In the genomic region with DNA sequence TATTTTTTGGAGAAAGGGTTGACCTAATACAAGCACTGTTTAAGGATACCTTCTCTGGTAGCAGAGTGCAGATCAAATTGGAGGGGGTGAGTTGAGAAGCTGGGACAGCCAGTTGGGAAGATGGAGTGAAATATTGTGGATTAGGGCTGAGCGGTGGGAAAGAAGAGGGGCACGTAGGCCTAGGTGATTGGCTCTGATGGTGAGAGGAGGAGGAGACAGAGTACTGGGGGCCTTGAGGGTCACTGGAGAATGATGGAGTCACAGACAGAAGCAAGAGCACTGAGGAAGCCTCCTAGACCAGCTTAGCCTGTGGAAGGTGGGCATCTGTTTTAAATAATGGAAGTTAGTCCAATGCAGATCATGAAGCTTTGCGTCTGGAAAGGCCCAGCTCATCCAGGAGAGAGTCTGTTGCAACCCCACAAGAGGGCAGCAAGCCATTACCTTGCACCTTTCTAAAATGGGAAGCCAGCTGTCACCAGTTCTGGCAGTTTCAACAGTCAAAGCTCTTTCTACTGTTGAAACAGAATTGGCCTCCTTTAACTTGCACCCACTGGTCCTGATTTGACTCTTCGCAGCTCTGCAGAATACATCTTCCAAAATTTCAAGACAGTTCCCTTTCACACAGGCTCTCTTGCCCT, we compare ENCODE assay signal across 8 cellular contexts. TPM values are rescaled to one million over a fixed set of nuclear protein-coding genes. Genes with fewer than 3 reads are reported as not detected.
DNase-seq lines count a peak whose midpoint lies in the region; ATAC-seq, FAIRE-seq and TF ChIP-seq lines count a peak whose summit lies in the region.

No MANE protein-coding gene starts in this region.

- no peak overlapping the region for H2AFZ ChIP-seq in keratinocyte (ENCODE audit: control insufficient read depth, low read length)

- CTCF ChIA-PET in BJ (lab: Yijun Ruan, JAX) = interaction anchor here (0.5 to 6.5 kb wide), 42 partner anchors 9 to 220 kb away, joined by 3 to 56 read pairs (median 4); a partner anchor contains a TSS
- CTCF ChIA-PET in CD4-positive, alpha-beta memory T cell (lab: Charles Lee; ENCODE audit: partially characterized antibody) = interaction anchor here (0.6 to 1.1 kb wide), 6 partner anchors 12 to 180 kb away, joined by 3 to 4 read pairs (median 3); a partner anchor contains a TSS

- intact Hi-C loops in adrenal gland (cut with DNase I) (no loop called here), vagina (cut with DNase I) (no loop called here)
- intact Hi-C loops in CD4-positive, alpha-beta memory T cell (cut with micrococcal nuclease) = no loop called here

- DNase-seq in BJ (ENCODE audit: low read depth) (no peak), GM13976 (ENCODE audit: low spot score) (peak; percentile 79), NCI-H345 (lab: John Stamatoyannopoulos, UW) (peak; percentile 21), adrenal gland (peak in 5 of 7 donors; percentile 42 to 66 (median 59)), keratinocyte (ENCODE audit: low read depth, low spot score) (no peak), vagina (ENCODE audit: extremely low spot score in 2 of 2) (no peak)
- no peak for DNase-seq in CD4-positive, alpha-beta memory T cell

- H3K27me3 ChIP-seq in BJ (ENCODE audit: control insufficient read depth, insufficient read depth, low read length) = no peaks in the 10 kb centered on the region
- peaks cover 5% of the 10 kb centered on the region for H3K27me3 ChIP-seq in adrenal gland
- peaks cover 17% of the 10 kb centered on the region for H3K27me3 ChIP-seq in keratinocyte (ENCODE audit: control insufficient read depth, extremely low read depth, insufficient read depth, low read length)
- H3K27me3 ChIP-seq in vagina = no peaks in the 10 kb centered on the region
- H3K27me3 ChIP-seq in CD4-positive, alpha-beta memory T cell (ENCODE audit: insufficient read depth, low read length) = no peaks in the 10 kb centered on the region

- H3K27me3 Mint-ChIP-seq in CD4-positive, alpha-beta memory T cell = peaks cover 13 to 15% of the 10 kb centered on the region in 2 donors

- H3K9ac ChIP-seq in keratinocyte (ENCODE audit: control insufficient read depth, extremely low read depth, insufficient read depth, low read length) = no peak overlapping the region

- H3K9me1 ChIP-seq in keratinocyte (ENCODE audit: control insufficient read depth, extremely low read depth, insufficient read depth, low read length) = no peaks in the 10 kb centered on the region

- H3K4me1 Mint-ChIP-seq in CD4-positive, alpha-beta memory T cell = no peaks in the 10 kb centered on the region

- peak; percentile 73 for TF ChIP-seq CTCF in BJ (IDR thresholded peaks at IDR 0.05; ENCODE audit: insufficient read depth, low read depth, low read length)
- TF ChIP-seq CTCF in GM13976 (IDR thresholded peaks at IDR 0.05; ENCODE audit: borderline replicate concordance, control extremely low read depth, extremely low read depth, insufficient read depth, missing control alignments) = peak; percentile 56
- TF ChIP-seq CTCF in adrenal gland (IDR thresholded peaks at IDR 0.05) = peak; percentile 19 to 56 (median 48)
- TF ChIP-seq CTCF in keratinocyte (optimal IDR thresholded peaks at IDR 0.05 in 1 of 3, IDR thresholded peaks at IDR 0.05 in 1 of 3, conservative IDR thresholded peaks at IDR 0.05 in 1 of 3; ENCODE audit: extremely low read depth in 1 of 3, insufficient read depth in 2 of 3, low read length in 3 of 3) = peak; percentile 76 to 85 (median 80)
- TF ChIP-seq CTCF in vagina (IDR thresholded peaks at IDR 0.05) = peak in 2 of 3 experiments; percentile 9 to 23

- H3K4me1 ChIP-seq in adrenal gland (replicated peaks in 1 of 2) = no peaks in the 10 kb centered on the region
- no peaks in the 10 kb centered on the region for H3K4me1 ChIP-seq in keratinocyte (ENCODE audit: control insufficient read depth, extremely low read depth, insufficient read depth, low read length)
- H3K4me1 ChIP-seq in vagina = no peaks in the 10 kb centered on the region
- H3K4me1 ChIP-seq in CD4-positive, alpha-beta memory T cell (ENCODE audit: insufficient read depth, low read length) = no peaks in the 10 kb centered on the region

- H3K4me3 ChIP-seq in BJ (ENCODE audit: low read depth, low read length) (no peak overlapping the region), adrenal gland (no peak overlapping the region), keratinocyte (ENCODE audit: control insufficient read depth in 2 of 3, extremely low read depth in 1 of 3, insufficient read depth in 2 of 3, low read depth in 1 of 3, low read length in 3 of 3) (no peak overlapping the region), vagina (no peak overlapping the region)
- no peak overlapping the region for H3K4me3 ChIP-seq in CD4-positive, alpha-beta memory T cell (ENCODE audit: low read length in 2 of 2)

- no peak overlapping the region for H3K4me3 Mint-ChIP-seq in CD4-positive, alpha-beta memory T cell

- no peak overlapping the region for H3K4me2 ChIP-seq in keratinocyte (ENCODE audit: control insufficient read depth, extremely low read depth, insufficient read depth, low read depth, low read length)

- H3K9me3 ChIP-seq in adrenal gland (replicated peaks in 1 of 3) = no peaks in the 10 kb centered on the region
- no peaks in the 10 kb centered on the region for H3K9me3 ChIP-seq in keratinocyte (ENCODE audit: control insufficient read depth, low read depth, low read length)
- H3K9me3 ChIP-seq in vagina = no peaks in the 10 kb centered on the region
- no peaks in the 10 kb centered on the region for H3K9me3 ChIP-seq in CD4-positive, alpha-beta memory T cell (ENCODE audit: control insufficient read depth in 1 of 2, low read length in 2 of 2)

- H3K36me3 Mint-ChIP-seq in CD4-positive, alpha-beta memory T cell = no peaks in the 10 kb centered on the region

- no peaks in the 10 kb centered on the region for H3K9me3 Mint-ChIP-seq in CD4-positive, alpha-beta memory T cell

- FAIRE-seq in keratinocyte (lab: Jason Lieb, UNC) = peak; percentile 77

- POLR2A ChIA-PET in BJ (lab: Charles Lee) = interaction anchor here (0.6 kb wide), 1 partner anchor 18 kb away, joined by 3 read pairs; a partner anchor contains a TSS
- POLR2A ChIA-PET in CD4-positive, alpha-beta memory T cell (lab: Charles Lee; ENCODE audit: partially characterized antibody) = interaction anchor here (1.0 to 1.4 kb wide), 2 partner anchors 13 to 33 kb away, joined by 3 to 4 read pairs; a partner anchor contains a TSS

- no peaks in the 10 kb centered on the region for H4K20me1 ChIP-seq in keratinocyte (ENCODE audit: control insufficient read depth, extremely low read depth, insufficient read depth, low read length)

- 76 to 86% (median 80%) methylated on average over 4 of the region's 4 CpGs for WGBS in adrenal gland, 4 donors

- dilution Hi-C loops in keratinocyte (cut with MboI; ENCODE audit: extremely low pct_ligation_motif_present, low sequenced_read_pairs) = no loop called here

- H3K27ac Mint-ChIP-seq in CD4-positive, alpha-beta memory T cell = peak overlapping the region in 1 of 7 donors; percentile 5

- H3K79me2 ChIP-seq in keratinocyte (ENCODE audit: control insufficient read depth, insufficient read depth, low read length) = no peaks in the 10 kb centered on the region

- in situ Hi-C loops in GM13976 (cut with MboI; ENCODE audit: low sequenced_read_pairs, unreplicated experiment) = loop anchor here (25.0 kb wide), 1 partner anchor 152 kb away; a partner anchor contains a TSS

- H3K36me3 ChIP-seq in BJ (ENCODE audit: control insufficient read depth, insufficient read depth, low read length) (no peaks in the 10 kb centered on the region; the same call in none of the 2 replicates), adrenal gland (replicated peaks in 1 of 2) (no peaks in the 10 kb centered on the region), keratinocyte (ENCODE audit: control insufficient read depth in 2 of 2, extremely low read depth in 1 of 2, insufficient read depth in 2 of 2, low read length in 2 of 2) (no peaks in the 10 kb centered on the region), vagina (no peaks in the 10 kb centered on the region)
- H3K36me3 ChIP-seq in CD4-positive, alpha-beta memory T cell (ENCODE audit: insufficient read depth, low read length) = no peaks in the 10 kb centered on the region

- H3K27ac ChIP-seq in adrenal gland (no peak overlapping the region), keratinocyte (ENCODE audit: control insufficient read depth, insufficient read depth, low read length) (no peak overlapping the region), vagina (no peak overlapping the region)
- H3K27ac ChIP-seq in CD4-positive, alpha-beta memory T cell (ENCODE audit: low read depth, low read length) = no peak overlapping the region

- no peak for ATAC-seq in GM19397 (IDR thresholded peaks at IDR 0.05; ENCODE audit: unreplicated experiment)

- TF ChIP-seq POLR2A in adrenal gland (IDR thresholded peaks at IDR 0.05) = no peak
- no peak for TF ChIP-seq POLR2A in vagina (IDR thresholded peaks at IDR 0.05)

RNA-seq across cellular contexts. Expression of a gene that starts 11.8 kb away (rescaled TPM):
- polyA plus RNA-seq in BJ (2011; rRNA removed) (2.1 and 2.6 TPM in 2 replicates), adrenal gland (1 to 10 TPM in 2 of 3 donors, under 1 TPM in 1; 0.20 to 2.8 (median 2.7) TPM), keratinocyte (0.51 to 0.68 TPM (median 0.62 TPM) in 3 replicates)
- 1.0 and 1.9 TPM in 2 replicates for polyA minus RNA-seq in BJ (2011; rRNA and poly(A)+ RNA removed)
- total RNA-seq in adrenal gland (1 to 10 TPM in 3 of 8 donors, under 1 TPM in 4, not detected in 1; 0.09 to 2.1 (median 0.40) TPM), vagina (0.49 TPM)
- polyA plus RNA-seq in keratinocyte (2011; ENCODE audit: low read depth) = 0.56 TPM
- 0.27 and 0.41 TPM in 2 replicates for polyA plus RNA-seq in keratinocyte (2011; cell fraction: cytosol; rRNA removed)
- 2.4 and 3.5 TPM in 2 replicates for polyA plus RNA-seq in keratinocyte (2011; cell fraction: nucleus; rRNA removed)
- 0.42 and 0.62 TPM in 2 replicates for polyA plus RNA-seq in keratinocyte (2012; ENCODE audit: low replicate concordance)
- 0.43 to 0.99 TPM (median 0.51 TPM) in 3 replicates for polyA minus RNA-seq in keratinocyte
- polyA minus RNA-seq in keratinocyte (2011; cell fraction: cytosol; rRNA and poly(A)+ RNA removed) = not detected
- polyA minus RNA-seq in keratinocyte (2011; cell fraction: nucleus; rRNA and poly(A)+ RNA removed) = 0.78 and 2.1 TPM in 2 replicates
- total RNA-seq in CD4-positive, alpha-beta memory T cell = 1 to 10 TPM; 1.7 to 2.1 TPM
- polyA plus RNA-seq in CD4-positive, alpha-beta memory T cell = under 1 TPM in 1 of 2 donors, not detected in 1; 0.09 TPM

RNA-seq across cellular contexts. Expression of a gene that starts 13.3 kb away (rescaled TPM):
- polyA plus RNA-seq in BJ (2011; rRNA removed) (13.2 and 23.0 TPM in 2 replicates), adrenal gland (100 to 1,000 TPM in 1 of 3 donors, 10 to 100 TPM in 2; 16.6 to 148 (median 96.4) TPM), keratinocyte (21.6 to 29.6 TPM (median 29.4 TPM) in 3 replicates)
- polyA minus RNA-seq in BJ (2011; rRNA and poly(A)+ RNA removed) = 18.5 and 24.2 TPM in 2 replicates
- total RNA-seq in adrenal gland (10 to 100 TPM; 34.3 to 86.3 (median 45.5) TPM), vagina (17.2 TPM)
- polyA plus RNA-seq in keratinocyte (2011; ENCODE audit: low read depth) = 17.7 TPM
- polyA plus RNA-seq in keratinocyte (2011; cell fraction: cytosol; rRNA removed) = 10.3 and 15.2 TPM in 2 replicates
- 91.1 and 111 TPM in 2 replicates for polyA plus RNA-seq in keratinocyte (2011; cell fraction: nucleus; rRNA removed)
- polyA plus RNA-seq in keratinocyte (2012; ENCODE audit: low replicate concordance) = 14.5 and 36.2 TPM in 2 replicates
- polyA minus RNA-seq in keratinocyte = 17.5 to 52.8 TPM (median 35.1 TPM) in 3 replicates
- 41.4 TPM for polyA minus RNA-seq in keratinocyte (2011; cell fraction: cytosol; rRNA and poly(A)+ RNA removed)
- polyA minus RNA-seq in keratinocyte (2011; cell fraction: nucleus; rRNA and poly(A)+ RNA removed) = 25.7 and 33.4 TPM in 2 replicates
- total RNA-seq in CD4-positive, alpha-beta memory T cell = 10 to 100 TPM; 56.0 to 63.3 TPM
- 1 to 10 TPM; 3.3 to 5.9 TPM for polyA plus RNA-seq in CD4-positive, alpha-beta memory T cell

RNA-seq across cellular contexts. Expression of a gene that starts 18.8 kb away (rescaled TPM):
- polyA plus RNA-seq in BJ (2011; rRNA removed) (12.1 and 25.2 TPM in 2 replicates), adrenal gland (10 to 100 TPM in 2 of 3 donors, 1 to 10 TPM in 1; 4.5 to 48.7 (median 27.5) TPM), keratinocyte (0.80 to 4.3 TPM (median 1.3 TPM) in 3 replicates)
- polyA minus RNA-seq in BJ (2011; rRNA and poly(A)+ RNA removed) = 9.0 and 14.5 TPM in 2 replicates
- total RNA-seq in adrenal gland (10 to 100 TPM in 4 of 8 donors, 1 to 10 TPM in 4; 4.1 to 25.7 (median 8.9) TPM), vagina (9.8 TPM)
- polyA plus RNA-seq in keratinocyte (2011; ENCODE audit: low read depth) = 0.94 TPM
- polyA plus RNA-seq in keratinocyte (2011; cell fraction: cytosol; rRNA removed) = 0.68 and 1.3 TPM in 2 replicates
- polyA plus RNA-seq in keratinocyte (2011; cell fraction: nucleus; rRNA removed) = 7.1 and 9.7 TPM in 2 replicates
- polyA plus RNA-seq in keratinocyte (2012; ENCODE audit: low replicate concordance) = 0.60 and 4.4 TPM in 2 replicates
- 1.4 to 4.9 TPM (median 2.5 TPM) in 3 replicates for polyA minus RNA-seq in keratinocyte
- 7.7 TPM for polyA minus RNA-seq in keratinocyte (2011; cell fraction: cytosol; rRNA and poly(A)+ RNA removed)
- polyA minus RNA-seq in keratinocyte (2011; cell fraction: nucleus; rRNA and poly(A)+ RNA removed) = 2.5 and 2.6 TPM in 2 replicates
- 10 to 100 TPM; 17.3 to 24.0 TPM for total RNA-seq in CD4-positive, alpha-beta memory T cell
- 1 to 10 TPM; 4.3 to 4.9 TPM for polyA plus RNA-seq in CD4-positive, alpha-beta memory T cell

RNA-seq across cellular contexts. Expression of a gene that starts 33.6 kb away (rescaled TPM):
- 64.2 and 79.7 TPM in 2 replicates for polyA plus RNA-seq in BJ (2011; rRNA removed)
- 27.4 and 45.2 TPM in 2 replicates for polyA minus RNA-seq in BJ (2011; rRNA and poly(A)+ RNA removed)
- 10 to 100 TPM; 52.1 to 88.8 (median 67.6) TPM for total RNA-seq in adrenal gland
- polyA plus RNA-seq in adrenal gland = 100 to 1,000 TPM in 2 of 3 donors, 10 to 100 TPM in 1; 75.3 to 289 (median 209) TPM
- polyA plus RNA-seq in keratinocyte = 44.9 to 47.6 TPM (median 46.3 TPM) in 3 replicates
- polyA plus RNA-seq in keratinocyte (2011; ENCODE audit: low read depth) = 28.4 TPM
- polyA plus RNA-seq in keratinocyte (2011; cell fraction: cytosol; rRNA removed) = 32.4 and 50.2 TPM in 2 replicates
- 41.7 and 44.5 TPM in 2 replicates for polyA plus RNA-seq in keratinocyte (2011; cell fraction: nucleus; rRNA removed)
- polyA plus RNA-seq in keratinocyte (2012; ENCODE audit: low replicate concordance) = 39.1 and 45.1 TPM in 2 replicates
- 29.7 to 39.9 TPM (median 32.6 TPM) in 3 replicates for polyA minus RNA-seq in keratinocyte
- 27.6 TPM for polyA minus RNA-seq in keratinocyte (2011; cell fraction: cytosol; rRNA and poly(A)+ RNA removed)
- 12.6 and 15.7 TPM in 2 replicates for polyA minus RNA-seq in keratinocyte (2011; cell fraction: nucleus; rRNA and poly(A)+ RNA removed)
- 48.9 TPM for total RNA-seq in vagina
- 10 to 100 TPM; 35.5 to 35.7 TPM for total RNA-seq in CD4-positive, alpha-beta memory T cell
- 10 to 100 TPM; 84.3 to 99.1 TPM for polyA plus RNA-seq in CD4-positive, alpha-beta memory T cell

Comparison
In these comparisons a context has a peak if more than half of its experiments do, and no peak if none do; other contexts are left out.
1. DNase-seq: peak in GM13976 (single experiment), NCI-H345 (single experiment) and adrenal gland (5 of 7); none in BJ (single experiment), keratinocyte (single experiment), vagina (0 of 2) and CD4-positive, alpha-beta memory T cell (0 of 5).
2. CTCF ChIP-seq: peak in every context shown above with its lines; median percentile 80 in keratinocyte; 73 in BJ; 56 in GM13976; 48 in adrenal gland; 16 in vagina.